In genomic region chr18:8001711-8002110, GRCh38 we compare ENCODE assay signal across 22 cellular contexts.
DNase-seq lines count a peak whose midpoint lies in the region; ATAC-seq, FAIRE-seq and TF ChIP-seq lines count a peak whose summit lies in the region.
"Had no signal": no experiment of that assay in that cellular context is flagged by ENCODE, and none has a peak within 500 bp of the region (broad histone marks: within the 10 kb centered on the region; RNA-seq: fewer than 3 reads in every experiment).

No MANE protein-coding gene starts in this region.

- ATAC-seq in K562 = no peak
- ATAC-seq in gastrocnemius medialis = peak; percentile 77 to 92
- ATAC-seq: GM23338 had no signal

- H3K36me3 Mint-ChIP-seq in neural progenitor cell = no peaks in the 10 kb centered on the region
- H3K36me3 Mint-ChIP-seq: IgD-negative memory B cell had no signal

- POLR2A ChIA-PET in A673 (lab: Charles Lee; ENCODE audit: low non-redundant PET) (no interaction called here), HEK293T (lab: Yijun Ruan, JAX) (no interaction called here), K562 (lab: Yijun Ruan, JAX) (no interaction called here)

- TF ChIP-seq POLR2A in K562 (conservative IDR thresholded peaks at IDR 0.05) (no peak), gastrocnemius medialis (IDR thresholded peaks at IDR 0.05) (no peak)

- H3F3A ChIP-seq in neural progenitor cell (ENCODE audit: low read depth) = no peaks in the 10 kb centered on the region

- H3K4me1 ChIP-seq in A673 (ENCODE audit: insufficient read depth, low read length, poor library complexity, severe bottlenecking) (no peaks in the 10 kb centered on the region), K562 (replicated peaks in 1 of 2; ENCODE audit: control insufficient read depth in 2 of 2, insufficient read depth in 2 of 2, low read length in 2 of 2) (no peaks in the 10 kb centered on the region), gastrocnemius medialis (peaks cover 15 to 19% of the 10 kb centered on the region in 2 donors), neural progenitor cell (peaks cover 7% of the 10 kb centered on the region)
- H3K4me1 ChIP-seq: BLaER1, HAP-1 had no signal

- no peaks in the 10 kb centered on the region for H3K27me3 ChIP-seq in A673 (replicated peaks; ENCODE audit: insufficient read depth, low read depth, low read length, poor library complexity)
- no peaks in the 10 kb centered on the region for H3K27me3 ChIP-seq in K562 (ENCODE audit: control insufficient read depth in 2 of 2, insufficient read depth in 2 of 2, low read length in 2 of 2)
- no peaks in the 10 kb centered on the region for H3K27me3 ChIP-seq in gastrocnemius medialis
- no peaks in the 10 kb centered on the region for H3K27me3 ChIP-seq in neural progenitor cell

- no peaks in the 10 kb centered on the region for H3K9me3 ChIP-seq in A673 (ENCODE audit: low read depth, low read length, poor library complexity, severe bottlenecking)
- H3K9me3 ChIP-seq in K562 (replicated peaks; ENCODE audit: control insufficient read depth, insufficient read depth, low read depth, low read length) = no peaks in the 10 kb centered on the region
- H3K9me3 ChIP-seq in gastrocnemius medialis = no peaks in the 10 kb centered on the region
- no peaks in the 10 kb centered on the region for H3K9me3 ChIP-seq in neural progenitor cell (ENCODE audit: low read depth)
- H3K9me3 ChIP-seq: BLaER1, HAP-1, SK-N-SH had no signal

- no peak for TF ChIP-seq CTCF in A673 (conservative IDR thresholded peaks at IDR 0.05; ENCODE audit: low read depth, low read length)
- no peak for TF ChIP-seq CTCF in K562 (IDR thresholded peaks at IDR 0.05 in 2 of 3, conservative IDR thresholded peaks at IDR 0.05 in 1 of 3; ENCODE audit: insufficient read depth in 2 of 3, low read depth in 1 of 3, low read length in 3 of 3)
- TF ChIP-seq CTCF in gastrocnemius medialis (IDR thresholded peaks at IDR 0.05 in 4 of 5, conservative IDR thresholded peaks at IDR 0.05 in 1 of 5) = no peak
- TF ChIP-seq CTCF in neural progenitor cell (IDR thresholded peaks at IDR 0.05) = no peak
- no peak for TF ChIP-seq CTCF in GM20000 (IDR thresholded peaks at IDR 0.05; ENCODE audit: extremely low read depth, missing control alignments)

- H3K9me1 ChIP-seq in K562 (ENCODE audit: control insufficient read depth, insufficient read depth, low read length) = no peaks in the 10 kb centered on the region

- no peak overlapping the region for H3K4me3 ChIP-seq in A673 (ENCODE audit: low read depth, low read length, poor library complexity, severe bottlenecking)
- no peak overlapping the region for H3K4me3 ChIP-seq in K562
- no peak overlapping the region for H3K4me3 ChIP-seq in gastrocnemius medialis
- H3K4me3 ChIP-seq in neural progenitor cell = no peak overlapping the region
- H3K4me3 ChIP-seq: BLaER1, GM23338, HAP-1, PC-9 had no signal

- intact Hi-C loops in A673 (cut with micrococcal nuclease; ENCODE audit: unreplicated experiment) = no loop called here
- intact Hi-C loops in K562 (cut with micrococcal nuclease) = no loop called here
- intact Hi-C loops in gastrocnemius medialis (cut with DNase I; ENCODE audit: low total_unique reads) = no loop called here

- no peaks in the 10 kb centered on the region for H3K27me3 Mint-ChIP-seq in neural progenitor cell (ENCODE audit: insufficient read depth, low read depth)
- H3K27me3 Mint-ChIP-seq: CD4-positive, alpha-beta T cell; IgD-negative memory B cell had no signal

- FAIRE-seq in K562 (lab: Jason Lieb, UNC) = no peak
- FAIRE-seq: GM12891 had no signal

- CTCF ChIA-PET in A673 (lab: Charles Lee) = no interaction called here
- CTCF ChIA-PET in HEK293T (lab: Yijun Ruan, JAX) = no interaction called here
- CTCF ChIA-PET in K562 (lab: Yijun Ruan, JAX; ENCODE audit: low intra/inter-chr PET ratio) = no interaction called here

- WGBS in K562 (ENCODE audit: insufficient coverage, low coverage, missing lambda C conversion rate) = 2% methylated on average over 3 of the region's 3 CpGs

- H3K27ac ChIP-seq in A673 (ENCODE audit: low read depth, low read length, poor library complexity, severe bottlenecking) = no peak overlapping the region
- H3K27ac ChIP-seq in K562 (ENCODE audit: extremely low read depth, low read depth, low read length) = no peak overlapping the region
- H3K27ac ChIP-seq in gastrocnemius medialis = peak overlapping the region in 1 of 4 donors; percentile 4
- H3K27ac ChIP-seq in neural progenitor cell = no peak overlapping the region
- H3K27ac ChIP-seq: BLaER1, PC-9, RWPE1 had no signal

- peaks cover 28% of the 10 kb centered on the region for H3K4me1 Mint-ChIP-seq in neural progenitor cell
- H3K4me1 Mint-ChIP-seq: IgD-negative memory B cell had no signal

- H3K4me2 ChIP-seq in K562 (ENCODE audit: insufficient read depth, low read length) = no peak overlapping the region
- no peak overlapping the region for H3K4me2 ChIP-seq in neural progenitor cell
- H3K4me2 ChIP-seq: BLaER1, GM23338, PC-9, SK-N-SH had no signal

- no peaks in the 10 kb centered on the region for H3K79me2 ChIP-seq in K562 (ENCODE audit: control insufficient read depth, insufficient read depth, low read length)
- no peaks in the 10 kb centered on the region for H3K79me2 ChIP-seq in neural progenitor cell (ENCODE audit: low read depth)

- no peak overlapping the region for H2AFZ ChIP-seq in K562 (ENCODE audit: low read depth, low read length)
- no peak overlapping the region for H2AFZ ChIP-seq in neural progenitor cell (replicated peaks)
- H2AFZ ChIP-seq: GM23338, PC-9 had no signal

- no peak for TF ChIP-seq RAD21 in K562 (CRISPR knock-in tag; conservative IDR thresholded peaks at IDR 0.05 in 1 of 2, IDR thresholded peaks at IDR 0.05 in 1 of 2)

- no peaks in the 10 kb centered on the region for H3K9me3 Mint-ChIP-seq in neural progenitor cell
- H3K9me3 Mint-ChIP-seq: CD4-positive, alpha-beta T cell; GM23338 had no signal

- DNase-seq in A673 (ENCODE audit: low spot score) = peak; percentile 10
- DNase-seq in HEK293T (ENCODE audit: extremely low spot score) = peak; percentile 8
- no peak for DNase-seq in K562 (ENCODE audit: extremely low read depth in 1 of 4, low spot score in 3 of 4)
- DNase-seq in gastrocnemius medialis = no peak
- DNase-seq in NCI-H2029 treated with DMSO at 0.1 percent for 48 hours (lab: John Stamatoyannopoulos, UW) = no peak
- no peak for DNase-seq in neural progenitor cell (ENCODE audit: low spot score)
- no peak for DNase-seq in GM20000 (ENCODE audit: low spot score)
- DNase-seq: CD4-positive, alpha-beta T cell; DMS153; Karpas-422; NCI-H2029; NCI-H345; NCI-H524 treated with DMSO at 0.1 percent for 48 hours; PC-9; SHP77 treated with DMSO at 0.1 percent for 48 hours; SK-N-SH had no signal

- H3K9ac ChIP-seq in K562 (ENCODE audit: insufficient read depth in 1 of 2, low read depth in 2 of 2, low read length in 2 of 2) (no peak overlapping the region), neural progenitor cell (no peak overlapping the region)
- H3K9ac ChIP-seq: BLaER1, SK-N-SH had no signal

- no peaks in the 10 kb centered on the region for H3K36me3 ChIP-seq in A673 (ENCODE audit: insufficient read depth, low read length, poor library complexity, severe bottlenecking)
- no peaks in the 10 kb centered on the region for H3K36me3 ChIP-seq in K562 (ENCODE audit: control insufficient read depth, insufficient read depth, low read length)
- no peaks in the 10 kb centered on the region for H3K36me3 ChIP-seq in gastrocnemius medialis
- H3K36me3 ChIP-seq in neural progenitor cell = no peaks in the 10 kb centered on the region
- H3K36me3 ChIP-seq: BLaER1, HAP-1 had no signal

- in situ Hi-C loops in K562 (cut with MboI) = no loop called here
- in situ Hi-C loops in gastrocnemius medialis (cut with MboI; ENCODE audit: low sequenced_read_pairs in 4 of 4) = no loop called here

- BruUV-seq in A673 (replicated peaks; lab: Mats Ljungman, UMichigan) (no TSS peak), K562 (replicated peaks; lab: Mats Ljungman, UMichigan) (no TSS peak)

- no peak overlapping the region for H3K4me3 Mint-ChIP-seq in neural progenitor cell
- H3K4me3 Mint-ChIP-seq: CD4-positive, alpha-beta T cell; GM23338; IgD-negative memory B cell had no signal

- H3K27ac Mint-ChIP-seq in neural progenitor cell = no peak overlapping the region
- H3K27ac Mint-ChIP-seq: CD4-positive, alpha-beta T cell; GM23338; IgD-negative memory B cell had no signal

- H4K20me1 ChIP-seq in K562 (replicated peaks; ENCODE audit: control insufficient read depth, insufficient read depth, low read length) (no peaks in the 10 kb centered on the region), neural progenitor cell (ENCODE audit: low read depth) (no peaks in the 10 kb centered on the region)
- H4K20me1 ChIP-seq: BLaER1 had no signal

- TF ChIP-seq EP300 in K562 (IDR thresholded peaks at IDR 0.05; ENCODE audit: low read length) = no peak

TF ChIP-seq in HEK293T, 16 proteins besides CTCF, POLR2A, EP300 and RAD21:
- TF ChIP-seq, protein P1, sequence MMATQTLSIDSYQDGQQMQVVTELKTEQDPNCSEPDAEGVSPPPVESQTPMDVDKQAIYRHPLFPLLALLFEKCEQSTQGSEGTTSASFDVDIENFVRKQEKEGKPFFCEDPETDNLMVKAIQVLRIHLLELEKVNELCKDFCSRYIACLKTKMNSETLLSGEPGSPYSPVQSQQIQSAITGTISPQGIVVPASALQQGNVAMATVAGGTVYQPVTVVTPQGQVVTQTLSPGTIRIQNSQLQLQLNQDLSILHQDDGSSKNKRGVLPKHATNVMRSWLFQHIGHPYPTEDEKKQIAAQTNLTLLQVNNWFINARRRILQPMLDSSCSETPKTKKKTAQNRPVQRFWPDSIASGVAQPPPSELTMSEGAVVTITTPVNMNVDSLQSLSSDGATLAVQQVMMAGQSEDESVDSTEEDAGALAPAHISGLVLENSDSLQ (IDR thresholded peaks at IDR 0.05) = peak; percentile 85
- TF ChIP-seq ZNF384 (IDR thresholded peaks at IDR 0.05) = no peak

TF ChIP-seq in K562, 482 proteins besides CTCF, POLR2A, EP300 and RAD21:
- TF ChIP-seq BRD9 (IDR thresholded peaks at IDR 0.05; ENCODE audit: low read depth, partially characterized antibody) = no peak
- TF ChIP-seq SREBF2 (CRISPR knock-in tag; IDR thresholded peaks at IDR 0.05) = no peak
- TF ChIP-seq MEIS2 (IDR thresholded peaks at IDR 0.05; ENCODE audit: partially characterized antibody) = peak; percentile 12

Comparison
In these comparisons a context has a peak if more than half of its experiments do, and no peak if none do; other contexts are left out.
1. DNase-seq: peak in A673 (single experiment) and HEK293T (single experiment); none in K562 (0 of 4), gastrocnemius medialis (0 of 2), NCI-H2029 treated with DMSO at 0.1 percent for 48 hours (single experiment), neural progenitor cell (single experiment) and GM20000 (single experiment).